Comparison of ENCODE assay signal across 1 cellular context in genomic region chr15:101232677-101233076, GRCh38.
TF ChIP-seq lines count a peak whose summit lies in the region.

No MANE protein-coding gene starts in this region.

TF ChIP-seq in SK-N-SH treated with all-trans-retinoic acid at 6 μM for 48 hours, 23 proteins besides CTCF, POLR2A, EP300 and RAD21:
- TF ChIP-seq RARB (CRISPR knock-in tag; IDR thresholded peaks at IDR 0.05) (no peak), ZC3H10 (CRISPR knock-in tag; IDR thresholded peaks at IDR 0.05) (no peak)
